Comparison of ENCODE assay signal across 9 cellular contexts in the genomic region with DNA sequence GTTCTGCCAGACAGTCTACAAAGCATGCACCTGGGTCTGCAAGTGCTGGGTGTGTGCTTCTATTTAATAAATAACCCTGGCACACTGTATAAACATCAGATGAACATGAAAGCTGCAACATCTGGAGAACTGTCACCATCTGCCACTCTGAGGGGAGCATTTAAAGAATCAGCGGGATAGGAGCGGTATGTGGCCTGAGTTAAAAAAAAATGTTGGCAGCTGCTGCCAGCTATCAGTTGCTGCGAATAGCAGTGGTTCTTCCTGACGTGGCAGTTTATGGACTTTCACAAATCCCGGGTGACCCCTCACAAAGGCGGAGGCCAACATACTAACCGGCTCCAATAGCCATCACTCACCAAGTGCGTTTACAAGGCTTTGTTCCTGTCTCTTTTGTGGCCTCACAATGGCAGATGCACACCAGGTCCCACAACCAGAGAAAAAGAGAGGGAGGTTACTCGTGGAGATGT.
DNase-seq lines count a peak whose midpoint lies in the region; TF ChIP-seq lines count a peak whose summit lies in the region.
"Had no signal": no experiment of that assay in that cellular context is flagged by ENCODE, and none has a peak within 500 bp of the region (broad histone marks: within the 10 kb centered on the region; RNA-seq: fewer than 3 reads in every experiment).

No MANE protein-coding gene starts in this region.

- H3K4ac ChIP-seq in mesenchymal stem cell (ENCODE audit: low read depth in 1 of 2, low read length in 2 of 2), result no peak overlapping the region

- H2AFZ ChIP-seq in mesenchymal stem cell (ENCODE audit: low read depth, low read length), result no peak overlapping the region

- no peaks in the 10 kb centered on the region for H3K79me1 ChIP-seq in mesenchymal stem cell (replicated peaks; ENCODE audit: low read length, poor library complexity, severe bottlenecking)

- H2BK120ac ChIP-seq in mesenchymal stem cell (ENCODE audit: low read depth, low read length), result no peak overlapping the region

- H2AK5ac ChIP-seq in mesenchymal stem cell (ENCODE audit: low read length, severe bottlenecking), result no peak overlapping the region

- H2BK12ac ChIP-seq in mesenchymal stem cell (ENCODE audit: low read length in 2 of 2), result no peak overlapping the region

- intact Hi-C loops in lower leg skin (cut with DNase I; ENCODE audit: low total_unique reads), result no loop called here

- no peaks in the 10 kb centered on the region for H3K27me3 ChIP-seq in mesenchymal stem cell (ENCODE audit: control insufficient read depth in 1 of 2, insufficient read depth in 1 of 2, low read length in 2 of 2)

- no peaks in the 10 kb centered on the region for H3K36me3 ChIP-seq in mesenchymal stem cell (ENCODE audit: control insufficient read depth in 1 of 2, insufficient read depth in 2 of 2, low read depth in 1 of 2, low read length in 2 of 2)

- H2BK15ac ChIP-seq in mesenchymal stem cell (ENCODE audit: low read depth, poor library complexity, severe bottlenecking), result no peak overlapping the region

- no peak overlapping the region for H3K4me2 ChIP-seq in mesenchymal stem cell (ENCODE audit: low read length, poor library complexity, severe bottlenecking)

- no peak overlapping the region for H3K14ac ChIP-seq in mesenchymal stem cell (ENCODE audit: low read length in 2 of 2)

- H4K8ac ChIP-seq in mesenchymal stem cell (ENCODE audit: low read length), result no peak overlapping the region

- no peak overlapping the region for H3K18ac ChIP-seq in mesenchymal stem cell (ENCODE audit: low read depth in 1 of 2, low read length in 2 of 2)

- DNase-seq in AG08396 (ENCODE audit: low spot score) (peak; percentile 14), NCI-H146 treated with DMSO at 0.1 percent for 48 hours (lab: John Stamatoyannopoulos, UW; ENCODE audit: unreplicated experiment) (peak; percentile 100), SW480 (ENCODE audit: low spot score) (peak; percentile 68), mesenchymal stem cell (no peak), lower leg skin (ENCODE audit: low spot score in 2 of 2) (no peak), NCI-H1436 treated with DMSO at 0.1 percent for 48 hours (lab: John Stamatoyannopoulos, UW) (no peak), hippocampal formation (lab: John Stamatoyannopoulos, UW) (no peak)
- DNase-seq in central memory CD4-positive, alpha-beta T cell, result no peak

- TF ChIP-seq POLR2A in lower leg skin (IDR thresholded peaks at IDR 0.05), result no peak

- H2BK5ac ChIP-seq in mesenchymal stem cell (ENCODE audit: low read depth, low read length, poor library complexity, severe bottlenecking), result no peak overlapping the region

- H3K4me1 ChIP-seq in mesenchymal stem cell (ENCODE audit: control insufficient read depth, insufficient read depth, low read depth, low read length), result peaks cover 2% of the 10 kb centered on the region

- no peak overlapping the region for H3K27ac ChIP-seq in mesenchymal stem cell (ENCODE audit: low read length, poor library complexity, severe bottlenecking)

- peak overlapping the region; percentile 44 for H3K9ac ChIP-seq in mesenchymal stem cell (ENCODE audit: low read length)

- H4K91ac ChIP-seq in mesenchymal stem cell (ENCODE audit: low read length), result no peak overlapping the region

- 61% methylated on average over 9 of the region's 9 CpGs for WGBS in mesenchymal stem cell
- WGBS in lower leg skin, 2 donors, result 50 to 66% methylated on average over 9 of the region's 9 CpGs

- H3K4me3 ChIP-seq in mesenchymal stem cell (ENCODE audit: insufficient read depth in 1 of 2, low read depth in 1 of 2, low read length in 2 of 2) (no peak overlapping the region), lower leg skin (ENCODE audit: low read depth, poor library complexity, severe bottlenecking) (no peak overlapping the region)
- H3K4me3 ChIP-seq: GM12878 had no signal

- TF ChIP-seq CTCF in lower leg skin (IDR thresholded peaks at IDR 0.05), result no peak

- no peak overlapping the region for H3K23ac ChIP-seq in mesenchymal stem cell (ENCODE audit: low read length in 2 of 2)

- no peaks in the 10 kb centered on the region for H3K9me3 ChIP-seq in mesenchymal stem cell (ENCODE audit: control insufficient read depth, low read length)

Comparison
In these comparisons a context has a peak if more than half of its experiments do, and no peak if none do; other contexts are left out.
1. DNase-seq: peak in AG08396 (single experiment), NCI-H146 treated with DMSO at 0.1 percent for 48 hours (single experiment) and SW480 (single experiment); none in mesenchymal stem cell (single experiment), lower leg skin (0 of 2), NCI-H1436 treated with DMSO at 0.1 percent for 48 hours (single experiment), hippocampal formation (0 of 2) and central memory CD4-positive, alpha-beta T cell (single experiment).